In genomic region chr11:44593194-44593593, GRCh38 we compare ENCODE assay signal across 14 cellular contexts. TPM values are rescaled to one million over a fixed set of nuclear protein-coding genes. Genes with fewer than 3 reads are reported as not detected.
A peak's percentile ranks its signal among the peaks of the same experiment; 100 is the strongest.
DNase-seq lines count a peak whose midpoint lies in the region; ATAC-seq, FAIRE-seq and TF ChIP-seq lines count a peak whose summit lies in the region.
"Had no signal": no experiment of that assay in that cellular context is flagged by ENCODE, and none has a peak within 500 bp of the region (broad histone marks: within the 10 kb centered on the region; RNA-seq: fewer than 3 reads in every experiment).

No MANE protein-coding gene starts in this region.

- H3K9me3 Mint-ChIP-seq in activated CD4-positive, alpha-beta T cell treated with anti-CD3 and anti-CD28 coated beads, Interleukin-2, amount 10 ng/mL, durations not matched to agents 24 days and 14 days, result no peaks in the 10 kb centered on the region
- no peaks in the 10 kb centered on the region for H3K9me3 Mint-ChIP-seq in naive B cell

- H3K4me1 ChIP-seq in thymus (ENCODE audit: control insufficient read depth, insufficient read depth, low read length), result peaks cover 24% of the 10 kb centered on the region

- no peak for FAIRE-seq in bronchial epithelial cell (lab: Jason Lieb, UNC)

- H3K27ac Mint-ChIP-seq in activated CD4-positive, alpha-beta T cell treated with anti-CD3 and anti-CD28 coated beads, Interleukin-2, amount 10 ng/mL, durations not matched to agents 24 days and 14 days, result peak overlapping the region; percentile 77
- H3K27ac Mint-ChIP-seq in naive B cell, result peak overlapping the region in 5 of 6 donors; percentile 31 to 99 (median 82)

- no peaks in the 10 kb centered on the region for H3K9me3 ChIP-seq in thymus (ENCODE audit: control insufficient read depth)

- H3K36me3 ChIP-seq in bronchial epithelial cell (ENCODE audit: control insufficient read depth, insufficient read depth, low read length), result peaks cover 3% of the 10 kb centered on the region
- H3K36me3 ChIP-seq in thymus (ENCODE audit: control insufficient read depth, insufficient read depth), result peaks cover 31% of the 10 kb centered on the region

- H3K36me3 Mint-ChIP-seq in activated CD4-positive, alpha-beta T cell treated with anti-CD3 and anti-CD28 coated beads, Interleukin-2, amount 10 ng/mL, durations not matched to agents 24 days and 14 days (ENCODE audit: low read depth), result peaks cover 78% of the 10 kb centered on the region
- H3K36me3 Mint-ChIP-seq in naive B cell, result peaks cover 18 to 19% of the 10 kb centered on the region in 2 donors

- no peaks in the 10 kb centered on the region for H3K27me3 Mint-ChIP-seq in activated CD4-positive, alpha-beta T cell treated with anti-CD3 and anti-CD28 coated beads, Interleukin-2, amount 10 ng/mL, durations not matched to agents 24 days and 14 days
- no peaks in the 10 kb centered on the region for H3K27me3 Mint-ChIP-seq in naive B cell

- intact Hi-C loops in activated CD4-positive, alpha-beta T cell treated with anti-CD3 and anti-CD28 coated beads, Interleukin-2, amount 10 ng/mL, durations not matched to agents 24 days and 14 days (cut with micrococcal nuclease), result no loop called here

- H3K4me3 ChIP-seq in bronchial epithelial cell (ENCODE audit: low read depth, low read length) (no peak overlapping the region), thymus (ENCODE audit: low read length) (no peak overlapping the region)

- peaks cover 77% of the 10 kb centered on the region for H3K4me1 Mint-ChIP-seq in activated CD4-positive, alpha-beta T cell treated with anti-CD3 and anti-CD28 coated beads, Interleukin-2, amount 10 ng/mL, durations not matched to agents 24 days and 14 days
- peaks cover 51 to 75% (median 53%) of the 10 kb centered on the region in 3 donors for H3K4me1 Mint-ChIP-seq in naive B cell

- H3K27me3 ChIP-seq in bronchial epithelial cell (ENCODE audit: control insufficient read depth, insufficient read depth, low read length) (no peaks in the 10 kb centered on the region), thymus (ENCODE audit: control insufficient read depth, insufficient read depth) (no peaks in the 10 kb centered on the region)

- H3K27ac ChIP-seq in thymus (ENCODE audit: low read depth), result peak overlapping the region; percentile 53
- H3K27ac ChIP-seq: VCaP had no signal

- TF ChIP-seq CTCF in bronchial epithelial cell (IDR thresholded peaks at IDR 0.05; ENCODE audit: insufficient read depth, low read length, severe bottlenecking), result no peak

- H3K4me3 Mint-ChIP-seq in activated CD4-positive, alpha-beta T cell treated with anti-CD3 and anti-CD28 coated beads, Interleukin-2, amount 10 ng/mL, durations not matched to agents 24 days and 14 days, result no peak overlapping the region
- no peak overlapping the region for H3K4me3 Mint-ChIP-seq in naive B cell

- DNase-seq in activated CD4-positive, alpha-beta T cell treated with anti-CD3 and anti-CD28 coated beads, Interleukin-2, amount 10 ng/mL, durations not matched to agents 24 days and 14 days, result no peak
- DNase-seq in activated CD4-positive, alpha-beta T cell treated with anti-CD3 and anti-CD28 coated beads, Interleukin-2, amount 50 U/mL, for 48 hours, result no peak
- peak; percentile 46 for DNase-seq in bronchial epithelial cell (ENCODE audit: low read depth)
- DNase-seq in naive B cell, result no peak
- DNase-seq: HCEC 1CT; kidney glomerular epithelial cell; NCI-H187 treated with DMSO at 0.1 percent for 48 hours; stimulated activated CD4-positive, alpha-beta T cell treated with anti-CD3 and anti-CD28 coated beads, Interleukin-12 subunit alpha, Interleukin-12 subunit beta, amount 100 ng/mL, for 4 hours had no signal

- ATAC-seq in naive B cell (ENCODE audit: low read depth in 2 of 2) (no peak), GM19035 (IDR thresholded peaks at IDR 0.05; ENCODE audit: unreplicated experiment) (no peak), HG02973 (IDR thresholded peaks at IDR 0.05; ENCODE audit: unreplicated experiment) (no peak), HG03565 (IDR thresholded peaks at IDR 0.05; ENCODE audit: unreplicated experiment) (no peak)
- ATAC-seq: Panc1 had no signal

- 93% methylated on average over 8 of the region's 8 CpGs for WGBS in thymus

RNA-seq across cellular contexts. Expression of gene CD82, which starts 27.7 kb away (rescaled TPM):
- total RNA-seq in activated CD4-positive, alpha-beta T cell treated with anti-CD3 and anti-CD28 coated beads, Interleukin-2, amount 10 ng/mL, durations not matched to agents 24 days and 14 days, result 448 and 469 TPM in 2 replicates
- 48.7 and 84.9 TPM in 2 replicates for total RNA-seq in bronchial epithelial cell
- polyA plus RNA-seq in naive B cell (ENCODE audit: low read depth in 6 of 6), result 100 to 1,000 TPM; 146 to 292 (median 225) TPM
- polyA plus RNA-seq in thymus, result 34.9 TPM
